In the genomic region with DNA sequence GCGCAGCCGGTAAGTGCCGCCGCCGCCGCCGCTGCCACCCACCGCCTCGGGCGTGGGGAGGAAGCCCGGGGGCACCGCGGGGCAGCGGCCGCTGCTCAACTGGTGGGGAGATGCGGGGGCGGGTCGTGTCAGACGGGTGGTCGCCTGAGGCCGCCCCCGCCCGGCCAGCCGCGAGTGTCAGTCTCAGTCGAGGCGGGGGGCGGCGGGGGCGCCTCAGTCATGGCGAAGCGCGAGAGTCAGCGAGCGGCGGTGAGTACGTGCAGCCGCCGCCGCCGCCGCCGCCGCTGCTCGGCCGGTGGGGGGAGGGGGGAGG, we compare ENCODE assay signal across 8 cellular contexts.
DNase-seq lines count a peak whose midpoint lies in the region; ATAC-seq and TF ChIP-seq lines count a peak whose summit lies in the region.

No MANE protein-coding gene starts in this region.

- ATAC-seq in GM21723 (IDR thresholded peaks at IDR 0.05; ENCODE audit: unreplicated experiment): peak; percentile 0

- H3K4me3 ChIP-seq in BLaER1: peak overlapping the region; percentile 87
- H3K4me3 ChIP-seq in SK-N-MC: peak overlapping the region; percentile 73
- peak overlapping the region; percentile 60; the same call in 1 of the 2 replicates for H3K4me3 ChIP-seq in iPS-20b (ENCODE audit: low read length)
- peak overlapping the region; percentile 79 to 97 (median 92) for H3K4me3 ChIP-seq in transverse colon

- H3K27me3 ChIP-seq in BLaER1 (no peaks in the 10 kb centered on the region), iPS-20b (ENCODE audit: insufficient read depth, low read length) (no peaks in the 10 kb centered on the region; the same call in 1 of the 2 replicates), transverse colon (no peaks in the 10 kb centered on the region)

- intact Hi-C loops in transverse colon (cut with DNase I; ENCODE audit: low total_unique reads): loop anchor here (2.0 kb wide), 1 partner anchor 76 kb away; the partner anchor contains the start of gene CHD9

- H3K4me2 ChIP-seq in BLaER1: no peak overlapping the region; the same call in 1 of the 2 replicates

- TF ChIP-seq CTCF in transverse colon (IDR thresholded peaks at IDR 0.05): no peak

- peaks cover 33% of the 10 kb centered on the region for H3K4me1 ChIP-seq in BLaER1
- H3K4me1 ChIP-seq in iPS-20b (ENCODE audit: insufficient read depth, low read length): peaks cover 7% of the 10 kb centered on the region
- peaks cover 6 to 43% (median 29%) of the 10 kb centered on the region in 4 donors for H3K4me1 ChIP-seq in transverse colon

- WGBS in transverse colon (ENCODE audit: low coverage in 1 of 2), 2 donors: 0% methylated on average over 15 of the region's 46 CpGs; no CpG with 5 or more reads in 1 of the 2 donors

- H3K36me3 ChIP-seq in BLaER1 (no peaks in the 10 kb centered on the region), SK-N-MC (ENCODE audit: insufficient read depth, low read length) (no peaks in the 10 kb centered on the region), iPS-20b (ENCODE audit: insufficient read depth, low read depth, low read length) (no peaks in the 10 kb centered on the region), transverse colon (no peaks in the 10 kb centered on the region)

- H3K9ac ChIP-seq in BLaER1 (peak overlapping the region; percentile 88), SK-N-MC (ENCODE audit: insufficient read length) (no peak overlapping the region), iPS-20b (ENCODE audit: low read depth, low read length) (no peak overlapping the region)

- H4K20me1 ChIP-seq in BLaER1: peaks cover 42% of the 10 kb centered on the region

- no peaks in the 10 kb centered on the region for H3K9me3 ChIP-seq in BLaER1
- H3K9me3 ChIP-seq in SK-N-MC (ENCODE audit: low read depth, low read length): no peaks in the 10 kb centered on the region
- no peaks in the 10 kb centered on the region for H3K9me3 ChIP-seq in iPS-20b (ENCODE audit: insufficient read depth, low read depth, low read length)
- no peaks in the 10 kb centered on the region for H3K9me3 ChIP-seq in transverse colon

- in situ Hi-C loops in transverse colon (cut with MboI; ENCODE audit: low pct_ligation_motif_present in 1 of 4, low pct_unique_long_range_greater_than_20kb in 1 of 4, low sequenced_read_pairs in 3 of 4): no loop called here

- no peak for TF ChIP-seq POLR2A in transverse colon (IDR thresholded peaks at IDR 0.05)

- TF ChIP-seq EP300 in transverse colon (IDR thresholded peaks at IDR 0.05; ENCODE audit: low read depth): no peak

- DNase-seq in SK-N-MC (ENCODE audit: low read depth, low spot score): no peak
- DNase-seq in transverse colon: no peak
- no peak for DNase-seq in foreskin melanocyte
- no peak for DNase-seq in NCI-H2107 treated with DMSO at 0.1 percent for 48 hours (lab: John Stamatoyannopoulos, UW; ENCODE audit: unreplicated experiment)
- DNase-seq in superior temporal gyrus (ENCODE audit: extremely low spot score): no peak

- peak overlapping the region; percentile 92 for H3K27ac ChIP-seq in BLaER1
- no peak overlapping the region for H3K27ac ChIP-seq in SK-N-MC
- no peak overlapping the region for H3K27ac ChIP-seq in iPS-20b (ENCODE audit: low read length)
- peak overlapping the region; percentile 88 to 98 (median 98) for H3K27ac ChIP-seq in transverse colon

Comparison
In these comparisons a context has a peak if more than half of its experiments do, and no peak if none do; other contexts are left out.
1. H3K27ac ChIP-seq: peak in BLaER1 (single experiment) and transverse colon (4 of 4); none in SK-N-MC (single experiment) and iPS-20b (single experiment).
2. Peak in every context shown above with its lines, with median percentiles within 50 percentile points of each other: H3K4me3 ChIP-seq.